ENCODE assay signal across 8 cellular contexts in the genomic region with DNA sequence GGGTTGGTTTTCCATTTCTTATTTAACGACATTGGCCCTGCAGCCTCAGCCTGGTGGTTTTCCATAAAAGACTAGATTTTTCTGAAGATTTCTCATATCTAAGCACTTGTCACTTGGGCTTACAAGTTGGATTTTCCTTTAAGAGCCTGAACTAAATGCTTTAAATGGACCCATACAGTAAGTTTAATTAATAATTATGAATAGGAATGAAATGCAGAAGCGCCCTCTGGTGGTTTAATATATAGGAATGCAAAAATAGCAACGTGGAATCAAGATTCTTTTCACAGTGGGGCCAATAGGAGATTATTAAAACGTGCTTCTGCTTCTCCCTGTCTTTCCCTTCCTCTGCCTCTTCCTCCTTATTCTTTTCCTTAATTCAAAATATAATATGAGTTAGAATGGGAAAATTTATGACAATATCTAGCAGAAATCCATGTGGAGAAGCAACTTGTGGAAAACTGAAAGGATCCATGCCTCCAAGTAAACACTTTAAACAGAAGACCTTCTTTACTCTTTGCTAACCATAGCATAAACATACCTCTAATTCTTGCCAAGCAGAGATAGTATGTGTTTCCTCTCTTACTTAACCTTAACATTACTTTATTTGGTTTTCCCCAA.
DNase-seq lines count a peak whose midpoint lies in the region; ATAC-seq and TF ChIP-seq lines count a peak whose summit lies in the region.

No MANE protein-coding gene starts in this region.

- H3K4me3 ChIP-seq in ascending aorta: no peak overlapping the region

- no peaks in the 10 kb centered on the region for H3K36me3 ChIP-seq in ascending aorta

- H3K9me3 Mint-ChIP-seq in activated T-cell treated with anti-CD3 and anti-CD28 coated beads, Interleukin-2, amount 50 U/mL, for 72 hours: no peaks in the 10 kb centered on the region

- DNase-seq in NAMALWA (ENCODE audit: low spot score): peak; percentile 76
- DNase-seq in ascending aorta (ENCODE audit: low spot score in 2 of 2): no peak
- peak; percentile 59 for DNase-seq in left kidney (ENCODE audit: low read depth, low spot score)
- no peak for DNase-seq in activated T-cell treated with anti-CD3 and anti-CD28 coated beads, Interleukin-2, amount 50 U/mL, for 72 hours
- no peak for DNase-seq in activated CD8-positive, alpha-beta memory T cell treated with anti-CD3 and anti-CD28 coated beads, Interleukin-2, amount 50 U/mL, for 48 hours

- no peaks in the 10 kb centered on the region for H3K4me1 ChIP-seq in ascending aorta

- H3K4me3 Mint-ChIP-seq in activated T-cell treated with anti-CD3 and anti-CD28 coated beads, Interleukin-2, amount 50 U/mL, for 72 hours: no peak overlapping the region

- no peaks in the 10 kb centered on the region for H3K27me3 ChIP-seq in ascending aorta

- ATAC-seq in HG02642 (IDR thresholded peaks at IDR 0.05; ENCODE audit: poor library complexity, unreplicated experiment) (no peak), HG02840 (IDR thresholded peaks at IDR 0.05; ENCODE audit: low FRiP score, unreplicated experiment) (no peak)
- no peak for ATAC-seq in activated T-cell treated with anti-CD3 and anti-CD28 coated beads, Interleukin-2, amount 50 U/mL, for 72 hours (replicated peaks in 1 of 2)

- intact Hi-C loops in ascending aorta (cut with DNase I): loop anchor here (10.0 kb wide), 1 partner anchor 338 kb away; no protein-coding TSS in a partner anchor

- no peak overlapping the region for H3K27ac ChIP-seq in ascending aorta

- H3K9me3 ChIP-seq in ascending aorta: no peaks in the 10 kb centered on the region

- no peak overlapping the region for H3K27ac Mint-ChIP-seq in activated T-cell treated with anti-CD3 and anti-CD28 coated beads, Interleukin-2, amount 50 U/mL, for 72 hours

- no peaks in the 10 kb centered on the region for H3K36me3 Mint-ChIP-seq in activated T-cell treated with anti-CD3 and anti-CD28 coated beads, Interleukin-2, amount 50 U/mL, for 72 hours (ENCODE audit: insufficient read depth in 2 of 2)

- peaks cover 10% of the 10 kb centered on the region for H3K27me3 Mint-ChIP-seq in activated T-cell treated with anti-CD3 and anti-CD28 coated beads, Interleukin-2, amount 50 U/mL, for 72 hours (ENCODE audit: low read depth)

- no peaks in the 10 kb centered on the region for H3K4me1 Mint-ChIP-seq in activated T-cell treated with anti-CD3 and anti-CD28 coated beads, Interleukin-2, amount 50 U/mL, for 72 hours (ENCODE audit: low read depth)

- peak; percentile 34 for TF ChIP-seq CTCF in GM12873 (IDR thresholded peaks at IDR 0.05; ENCODE audit: insufficient read depth, low read depth, low read length, missing control alignments)
- peak in 2 of 3 experiments; percentile 31 to 43 for TF ChIP-seq CTCF in ascending aorta (IDR thresholded peaks at IDR 0.05)

Comparison
In these comparisons a context has a peak if more than half of its experiments do, and no peak if none do; other contexts are left out.
1. DNase-seq: peak in NAMALWA (single experiment) and left kidney (single experiment); none in ascending aorta (0 of 2), activated T-cell treated with anti-CD3 and anti-CD28 coated beads, Interleukin-2, amount 50 U/mL, for 72 hours (0 of 2) and activated CD8-positive, alpha-beta memory T cell treated with anti-CD3 and anti-CD28 coated beads, Interleukin-2, amount 50 U/mL, for 48 hours (single experiment).